In genomic region chr6:13454286-13455221, GRCh38 we compare ENCODE assay signal across 9 cellular contexts. TPM values are rescaled to one million over a fixed set of nuclear protein-coding genes. Genes with fewer than 3 reads are reported as not detected.
DNase-seq lines count a peak whose midpoint lies in the region; ATAC-seq and TF ChIP-seq lines count a peak whose summit lies in the region.
"Had no signal": no experiment of that assay in that cellular context is flagged by ENCODE, and none has a peak within 500 bp of the region (broad histone marks: within the 10 kb centered on the region; RNA-seq: fewer than 3 reads in every experiment).

No MANE protein-coding gene starts in this region.

- intact Hi-C loops in dorsolateral prefrontal cortex (cut with DNase I), result loop anchor here (2.0 to 10.0 kb wide), 6 partner anchors 33 to 160 kb away; partner anchors contain the start of genes GFOD1 (in 1 of the 2), NOL7 (in 1 of the 2) and SIRT5 (in 1 of the 2)

- in situ Hi-C loops in GM13977 (cut with MboI; ENCODE audit: low pct_unique_long_range_greater_than_20kb, low sequenced_read_pairs, unreplicated experiment), result no loop called here

- DNase-seq in GM13977 (ENCODE audit: low spot score) (peak; percentile 27), HT-29 (ENCODE audit: low spot score) (peak; percentile 23), dorsolateral prefrontal cortex (peak in 9 of 10 donors; percentile 58 to 91 (median 84)), myocyte (ENCODE audit: low read depth) (peak; percentile 87)
- DNase-seq in activated CD4-positive, alpha-beta T cell treated with anti-CD3 and anti-CD28 coated beads, Interleukin-2, amount 50 U/mL, for 1 hour, result peak; percentile 56
- peak; percentile 29 to 70 (median 56) for DNase-seq in stimulated activated naive CD4-positive, alpha-beta T cell (lab: John Stamatoyannopoulos, UW)

- no peaks in the 10 kb centered on the region for H3K27me3 ChIP-seq in dorsolateral prefrontal cortex
- H3K27me3 ChIP-seq: SJCRH30 had no signal

- peak overlapping the region in 55 of 59 donors; percentile 45 to 96 (median 75) for H3K27ac ChIP-seq in dorsolateral prefrontal cortex
- H3K27ac ChIP-seq: SJCRH30 had no signal

- no peak for ATAC-seq in GM19324 (IDR thresholded peaks at IDR 0.05; ENCODE audit: low FRiP score, unreplicated experiment)
- no peak for ATAC-seq in GM18870 (IDR thresholded peaks at IDR 0.05; ENCODE audit: unreplicated experiment)

- peak; percentile 53 for TF ChIP-seq CTCF in GM13977 (IDR thresholded peaks at IDR 0.05; ENCODE audit: extremely low read depth, insufficient read depth, missing control alignments)
- peak in 54 of 56 donors; percentile 15 to 76 (median 54) for TF ChIP-seq CTCF in dorsolateral prefrontal cortex (IDR thresholded peaks at IDR 0.05 in 54 of 56, conservative IDR thresholded peaks at IDR 0.05 in 2 of 56; ENCODE audit: low read depth in 1 of 56, partially characterized antibody in 56 of 56)

- peak overlapping the region in 41 of 59 donors; percentile 5 to 49 (median 22) for H3K4me3 ChIP-seq in dorsolateral prefrontal cortex
- H3K4me3 ChIP-seq: SJCRH30 had no signal

RNA-seq across cellular contexts. Expression of gene GFOD1, which starts 32.8 kb away (rescaled TPM):
- 13.3 and 13.5 TPM in 2 replicates for total RNA-seq in HT-29 (2014; rRNA removed; shearing (Covaris generic))
- total RNA-seq in dorsolateral prefrontal cortex (100 to 1,000 TPM in 61 of 120 experiments, 10 to 100 TPM in 59; 36.8 to 141 (median 101) TPM), myocyte (2.3 and 2.8 TPM in 2 replicates)
- 1.7 TPM for polyA plus RNA-seq in myocyte (2012)

Comparison
In these comparisons a context has a peak if more than half of its experiments do, and no peak if none do; other contexts are left out.
1. DNase-seq: peak in every context shown above with its lines; median percentile 87 in myocyte; 84 in dorsolateral prefrontal cortex; 56 in activated CD4-positive, alpha-beta T cell treated with anti-CD3 and anti-CD28 coated beads, Interleukin-2, amount 50 U/mL, for 1 hour; 56 in stimulated activated naive CD4-positive, alpha-beta T cell; 27 in GM13977; 23 in HT-29.